Comparison of ENCODE assay signal across 1 cellular context in genomic region chr7:66995045-66995776, GRCh38.
A peak's percentile ranks its signal among the peaks of the same experiment; 100 is the strongest.
TF ChIP-seq lines count a peak whose summit lies in the region.

TSS of gene SBDS (minus strand) at chr7:66995586. CDS start at chr7:66995417, 169 bp downstream.

TF ChIP-seq in HepG2, 621 proteins besides CTCF, POLR2A, EP300 and RAD21 (continued from another document and continues in another):
- TF ChIP-seq MXD3 (CRISPR knock-in tag; IDR thresholded peaks at IDR 0.05) (0 out of 2 replicates have a peak, but pooled peaks have one; percentile 35), PAXIP1 (CRISPR knock-in tag; conservative IDR thresholded peaks at IDR 0.05) (peak; percentile 25; the same call in 1 of the 2 replicates), ZNF138 (CRISPR knock-in tag; IDR thresholded peaks at IDR 0.05; ENCODE audit: low read depth) (peak; percentile 33; the same call in 1 of the 2 replicates), RFX5 (IDR thresholded peaks at IDR 0.05; ENCODE audit: low read depth, low read length) (0 out of 2 replicates have a peak, but pooled peaks have one; percentile 30), GFI1 (CRISPR knock-in tag; IDR thresholded peaks at IDR 0.05; ENCODE audit: borderline replicate concordance) (peak; percentile 60; the same call in 1 of the 2 replicates), ZNF777 (CRISPR knock-in tag; IDR thresholded peaks at IDR 0.05) (peak; percentile 98), HMGXB3 (CRISPR knock-in tag; IDR thresholded peaks at IDR 0.05; ENCODE audit: borderline replicate concordance) (0 out of 2 replicates have a peak, but pooled peaks have one; percentile 31), HNF1B (CRISPR knock-in tag; IDR thresholded peaks at IDR 0.05) (peak; percentile 81), BORCS8-MEF2B (CRISPR knock-in tag; IDR thresholded peaks at IDR 0.05) (peak; percentile 71; the same call in 1 of the 2 replicates), ZNF501 (CRISPR knock-in tag; IDR thresholded peaks at IDR 0.05) (peak; percentile 89), ZNF350 (CRISPR knock-in tag; IDR thresholded peaks at IDR 0.05; ENCODE audit: borderline replicate concordance, low read depth) (peak; percentile 55; the same call in 1 of the 2 replicates), MIER3 (CRISPR knock-in tag; IDR thresholded peaks at IDR 0.05; ENCODE audit: borderline replicate concordance) (peak; percentile 35; the same call in 1 of the 2 replicates), ZNF724P (CRISPR knock-in tag; IDR thresholded peaks at IDR 0.05; ENCODE audit: borderline replicate concordance) (peak; percentile 46; the same call in 1 of the 2 replicates), ATF7-NPFF (CRISPR knock-in tag; IDR thresholded peaks at IDR 0.05; ENCODE audit: low read depth) (peak; percentile 65; the same call in 1 of the 2 replicates), TP53 (CRISPR knock-in tag; conservative IDR thresholded peaks at IDR 0.05) (peak; percentile 34; the same call in 1 of the 2 replicates), ETV5 (CRISPR knock-in tag; IDR thresholded peaks at IDR 0.05; ENCODE audit: borderline replicate concordance) (peak; percentile 37), NAIF1 (CRISPR knock-in tag; IDR thresholded peaks at IDR 0.05; ENCODE audit: borderline replicate concordance) (0 out of 2 replicates have a peak, but pooled peaks have one; percentile 37), ZFP1 (CRISPR knock-in tag; IDR thresholded peaks at IDR 0.05) (0 out of 2 replicates have a peak, but pooled peaks have one; percentile 0), YY1 (IDR thresholded peaks at IDR 0.05; ENCODE audit: insufficient read depth, insufficient replicate concordance, low read depth, low read length) (peak; percentile 66), ZNF407 (CRISPR knock-in tag; IDR thresholded peaks at IDR 0.05; ENCODE audit: not compliant biosample characterization) (peak; percentile 52), ZNF317 (CRISPR knock-in tag; IDR thresholded peaks at IDR 0.05) (0 out of 2 replicates have a peak, but pooled peaks have one; percentile 61), ZNF569 (CRISPR knock-in tag; IDR thresholded peaks at IDR 0.05; ENCODE audit: borderline replicate concordance) (0 out of 2 replicates have a peak, but pooled peaks have one; percentile 77), CSRNP1 (CRISPR knock-in tag; IDR thresholded peaks at IDR 0.05) (peak; percentile 56; the same call in 1 of the 2 replicates), TFE3 (CRISPR knock-in tag; IDR thresholded peaks at IDR 0.05) (peak; percentile 19; the same call in 1 of the 2 replicates), ZNF704 (CRISPR knock-in tag; IDR thresholded peaks at IDR 0.05; ENCODE audit: borderline replicate concordance) (peak; percentile 96), ZNF781 (CRISPR knock-in tag; IDR thresholded peaks at IDR 0.05; ENCODE audit: borderline replicate concordance, not compliant biosample characterization) (peak; percentile 38)
